In genomic region chr10:113094114-113094486, GRCh38 we compare ENCODE assay signal across 8 cellular contexts.
DNase-seq lines count a peak whose midpoint lies in the region; ATAC-seq and TF ChIP-seq lines count a peak whose summit lies in the region.

No MANE protein-coding gene starts in this region.

- peaks cover 59% of the 10 kb centered on the region for H3K36me3 Mint-ChIP-seq in MCF 10A (ENCODE audit: insufficient read depth, unreplicated experiment)
- H3K36me3 Mint-ChIP-seq in effector memory CD8-positive, alpha-beta T cell (ENCODE audit: insufficient read depth) = peaks cover 7% of the 10 kb centered on the region

- peak overlapping the region in 1 of 2 donors; percentile 13 for H3K27ac ChIP-seq in breast epithelium

- H3K9me3 ChIP-seq in breast epithelium = no peaks in the 10 kb centered on the region

- intact Hi-C loops in MCF 10A (cut with micrococcal nuclease) = no loop called here
- intact Hi-C loops in breast epithelium (cut with DNase I; ENCODE audit: low total_unique reads) = no loop called here

- TF ChIP-seq POLR2A in breast epithelium (IDR thresholded peaks at IDR 0.05) = no peak

- H3K27me3 Mint-ChIP-seq in MCF 10A (ENCODE audit: insufficient read depth, unreplicated experiment) = no peaks in the 10 kb centered on the region
- no peaks in the 10 kb centered on the region for H3K27me3 Mint-ChIP-seq in effector memory CD8-positive, alpha-beta T cell

- peak; percentile 84 for ATAC-seq in effector memory CD8-positive, alpha-beta T cell (replicated peaks)

- H3K4me3 ChIP-seq in breast epithelium = no peak overlapping the region

- POLR2A ChIA-PET in MCF 10A (lab: Yijun Ruan, JAX) = interaction anchor here (0.6 to 2.7 kb wide), 11 partner anchors 13 to 143 kb away, joined by 3 to 13 read pairs (median 5); no protein-coding TSS in a partner anchor

- TF ChIP-seq CTCF in MCF 10A (IDR thresholded peaks at IDR 0.05; ENCODE audit: unreplicated experiment) (no peak), breast epithelium (IDR thresholded peaks at IDR 0.05) (no peak)

- BruUV-seq in MCF 10A (replicated peaks; lab: Mats Ljungman, UMichigan) = no TSS peak

- CTCF ChIA-PET in MCF 10A (lab: Yijun Ruan, JAX) = interaction anchor here (0.7 kb wide), 1 partner anchor 9 kb away, joined by 3 read pairs; no protein-coding TSS in a partner anchor

- H3K27me3 ChIP-seq in breast epithelium = no peaks in the 10 kb centered on the region

- no peaks in the 10 kb centered on the region for H3K4me1 ChIP-seq in breast epithelium

- no peaks in the 10 kb centered on the region for H3K36me3 ChIP-seq in breast epithelium

- H3K4me3 Mint-ChIP-seq in MCF 10A (ENCODE audit: unreplicated experiment) = peak overlapping the region; percentile 51
- peak overlapping the region; percentile 70 to 84 for H3K4me3 Mint-ChIP-seq in effector memory CD8-positive, alpha-beta T cell

- DNase-seq in MCF 10A (ENCODE audit: unreplicated experiment) (peak; percentile 47), breast epithelium (ENCODE audit: low spot score in 2 of 2) (no peak), Kasumi-1 (lab: John Stamatoyannopoulos, UW) (peak; percentile 90), NCI-H1048 (lab: John Stamatoyannopoulos, UW) (no peak), NCI-H345 treated with DMSO at 0.1 percent for 48 hours (lab: John Stamatoyannopoulos, UW; ENCODE audit: unreplicated experiment) (no peak), amniotic stem cell (lab: John Stamatoyannopoulos, UW) (no peak), C1 segment of cervical spinal cord (lab: John Stamatoyannopoulos, UW) (no peak)
- DNase-seq in effector memory CD8-positive, alpha-beta T cell = no peak

- peak overlapping the region; percentile 36 for H3K27ac Mint-ChIP-seq in MCF 10A (ENCODE audit: low read depth, unreplicated experiment)
- peak overlapping the region; percentile 79 to 96 for H3K27ac Mint-ChIP-seq in effector memory CD8-positive, alpha-beta T cell

- H3K9me3 Mint-ChIP-seq in MCF 10A (ENCODE audit: unreplicated experiment) = no peaks in the 10 kb centered on the region
- H3K9me3 Mint-ChIP-seq in effector memory CD8-positive, alpha-beta T cell = no peaks in the 10 kb centered on the region

- H3K4me1 Mint-ChIP-seq in MCF 10A (ENCODE audit: insufficient read depth, unreplicated experiment) = peaks cover 23% of the 10 kb centered on the region
- H3K4me1 Mint-ChIP-seq in effector memory CD8-positive, alpha-beta T cell (ENCODE audit: low read depth in 2 of 2) = peaks cover 29 to 30% of the 10 kb centered on the region in 2 donors

Comparison
In these comparisons a context has a peak if more than half of its experiments do, and no peak if none do; other contexts are left out.
1. DNase-seq: peak in MCF 10A (single experiment) and Kasumi-1 (2 of 2); none in breast epithelium (0 of 2), effector memory CD8-positive, alpha-beta T cell (0 of 3), NCI-H1048 (single experiment), NCI-H345 treated with DMSO at 0.1 percent for 48 hours (single experiment), amniotic stem cell (single experiment) and C1 segment of cervical spinal cord (0 of 14).